Comparison of ENCODE assay signal across 11 cellular contexts in the genomic region with DNA sequence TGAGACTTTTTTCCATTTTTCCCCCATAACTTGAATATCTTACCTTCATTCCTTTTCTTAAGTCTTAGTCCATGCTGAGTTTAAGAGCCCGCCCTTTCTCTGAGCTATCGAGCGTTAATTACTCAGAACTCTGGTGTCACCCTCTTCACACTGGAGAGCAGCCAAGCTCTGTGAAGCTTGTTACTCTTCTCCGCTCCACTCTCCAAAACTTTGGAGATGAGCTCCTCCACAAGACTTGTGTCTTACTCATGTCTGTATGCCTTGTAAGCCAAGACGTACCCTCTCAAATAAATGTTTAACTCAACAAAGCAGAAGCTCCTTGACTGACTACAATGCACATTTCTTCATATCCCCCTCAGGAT.
"Had no signal": no experiment of that assay in that cellular context is flagged by ENCODE, and none has a peak within 500 bp of the region (broad histone marks: within the 10 kb centered on the region; RNA-seq: fewer than 3 reads in every experiment).

No MANE protein-coding gene starts in this region.

- H3K9me3 ChIP-seq: heart left ventricle, stomach, tibial artery, vagina had no signal

- DNase-seq: activated CD4-positive, alpha-beta memory T cell treated with anti-CD3 and anti-CD28 coated beads, Interleukin-2, amount 10 ng/mL, durations not matched to agents 7 days and 5 days; activated CD8-positive, alpha-beta memory T cell treated with anti-CD3 and anti-CD28 coated beads, Interleukin-2, amount 50 U/mL, for 48 hours; foreskin melanocyte; heart left ventricle; mesenchymal stem cell; stimulated activated CD4-positive, alpha-beta T cell treated with anti-CD3 and anti-CD28 coated beads, Interleukin-4, amount 100 ng/mL, for 1 hour; stimulated activated CD8-positive, alpha-beta memory T cell treated with anti-CD3 and anti-CD28 coated beads, Interleukin-4, amount 100 ng/mL, for 48 hours; stomach; tibial artery had no signal

- H3K27ac ChIP-seq: heart left ventricle, stomach, tibial artery, vagina had no signal

- ATAC-seq: heart left ventricle, left lobe of liver had no signal

- H3K27me3 ChIP-seq: heart left ventricle, stomach, tibial artery, vagina had no signal

- H3K4me3 ChIP-seq: heart left ventricle, stomach, tibial artery, vagina had no signal
